ENCODE assay signal across 8 cellular contexts in genomic region chr5:75566710-75567309, GRCh38. TPM values are rescaled to one million over a fixed set of nuclear protein-coding genes. Genes with fewer than 3 reads are reported as not detected.
DNase-seq lines count a peak whose midpoint lies in the region; ATAC-seq, FAIRE-seq and TF ChIP-seq lines count a peak whose summit lies in the region.

No MANE protein-coding gene starts in this region.

- no peak for TF ChIP-seq EP300 in stomach (IDR thresholded peaks at IDR 0.05)

- 60 to 73% (median 73%) methylated on average over 6 of the region's 6 CpGs for WGBS in stomach, 5 donors

- no peak for TF ChIP-seq POLR2A in stomach (IDR thresholded peaks at IDR 0.05)

- peaks cover 29% of the 10 kb centered on the region for H3K36me3 Mint-ChIP-seq in memory B cell

- intact Hi-C loops in stomach (cut with DNase I; ENCODE audit: low total_unique reads), result no loop called here

- ATAC-seq in GM19395 (IDR thresholded peaks at IDR 0.05; ENCODE audit: unreplicated experiment) (peak; percentile 92), HG03457 (IDR thresholded peaks at IDR 0.05; ENCODE audit: unreplicated experiment) (peak; percentile 64), memory B cell (ENCODE audit: low read depth) (peak; percentile 86)

- H3K9me3 ChIP-seq in stomach, result peaks cover 0 to 12% (median 10%) of the 10 kb centered on the region in 4 donors

- no peak for FAIRE-seq in bronchial epithelial cell (lab: Jason Lieb, UNC)

- peak overlapping the region in 4 of 5 donors; percentile 20 to 39 (median 26) for H3K27ac ChIP-seq in stomach

- no peaks in the 10 kb centered on the region for H3K27me3 Mint-ChIP-seq in memory B cell

- H3K27ac Mint-ChIP-seq in memory B cell, result peak overlapping the region; percentile 37

- peak; percentile 73 for DNase-seq in CD1c-positive myeloid dendritic cell (ENCODE audit: extremely low spot score)
- DNase-seq in SKM-1 (lab: John Stamatoyannopoulos, UW; ENCODE audit: unreplicated experiment), result peak; percentile 59
- peak; percentile 95 for DNase-seq in bronchial epithelial cell (ENCODE audit: low read depth)
- DNase-seq in memory B cell (ENCODE audit: low spot score in 2 of 2), result peak in 1 of 2 donors; percentile 20
- no peak for DNase-seq in stomach
- no peak for DNase-seq in globus pallidus (ENCODE audit: low spot score)

- peaks cover 6 to 47% (median 20%) of the 10 kb centered on the region in 4 donors for H3K4me1 ChIP-seq in stomach

- H3K36me3 ChIP-seq in bronchial epithelial cell (ENCODE audit: control insufficient read depth, insufficient read depth, low read length) (peaks cover 2% of the 10 kb centered on the region), stomach (peaks cover 0 to 16% (median 7%) of the 10 kb centered on the region in 4 donors)

- H3K4me3 ChIP-seq in bronchial epithelial cell (ENCODE audit: low read depth, low read length) (no peak overlapping the region), stomach (no peak overlapping the region)

- peak overlapping the region; percentile 61 for H3K4me3 Mint-ChIP-seq in memory B cell

- peaks cover 30% of the 10 kb centered on the region for H3K4me1 Mint-ChIP-seq in memory B cell

- H3K9me3 Mint-ChIP-seq in memory B cell, result peaks cover 14% of the 10 kb centered on the region

- no peak for TF ChIP-seq CTCF in bronchial epithelial cell (IDR thresholded peaks at IDR 0.05; ENCODE audit: insufficient read depth, low read length, severe bottlenecking)
- TF ChIP-seq CTCF in stomach (IDR thresholded peaks at IDR 0.05), result no peak

- H3K27me3 ChIP-seq in bronchial epithelial cell (ENCODE audit: control insufficient read depth, insufficient read depth, low read length) (no peaks in the 10 kb centered on the region), stomach (no peaks in the 10 kb centered on the region)

RNA-seq across cellular contexts. Expression of gene ANKDD1B, which starts 44.4 kb away (rescaled TPM):
- total RNA-seq in bronchial epithelial cell (1.3 and 1.9 TPM in 2 replicates), stomach (10 to 100 TPM in 1 of 5 donors, 1 to 10 TPM in 2, not detected in 2; 6.2 to 11.6 (median 7.7) TPM)
- 1 to 10 TPM in 1 of 3 donors, under 1 TPM in 2; 0.37 to 1.1 (median 0.85) TPM for polyA plus RNA-seq in stomach

RNA-seq across cellular contexts. Expression of gene POLK, which starts 55.1 kb away (rescaled TPM):
- total RNA-seq in bronchial epithelial cell, result 22.4 and 23.8 TPM in 2 replicates
- total RNA-seq in stomach, result 100 to 1,000 TPM in 1 of 5 donors, 10 to 100 TPM in 4; 11.9 to 145 (median 69.2) TPM
- polyA plus RNA-seq in stomach, result 1 to 10 TPM; 3.7 to 4.7 (median 4.6) TPM

RNA-seq across cellular contexts. Expression of gene CERT1, which starts 55.4 kb away (rescaled TPM):
- 20.5 and 25.3 TPM in 2 replicates for total RNA-seq in bronchial epithelial cell
- 10 to 100 TPM; 19.1 to 81.0 (median 41.3) TPM for total RNA-seq in stomach
- 10 to 100 TPM in 1 of 3 donors, 1 to 10 TPM in 2; 7.3 to 10.5 (median 9.0) TPM for polyA plus RNA-seq in stomach

Comparison
In these comparisons a context has a peak if more than half of its experiments do, and no peak if none do; other contexts are left out.
1. DNase-seq: peak in CD1c-positive myeloid dendritic cell (single experiment), SKM-1 (single experiment) and bronchial epithelial cell (single experiment); none in stomach (single experiment) and globus pallidus (single experiment).
2. Peak in every context shown above with its lines, with median percentiles within 50 percentile points of each other: ATAC-seq.